Comparison of ENCODE assay signal across 1 cellular context in genomic region chr21:45949928-45950739, GRCh38.
TF ChIP-seq lines count a peak whose summit lies in the region.

No MANE protein-coding gene starts in this region.

TF ChIP-seq in IMR-90, 13 proteins besides CTCF, POLR2A, EP300 and RAD21:
- TF ChIP-seq CHD1 (IDR thresholded peaks at IDR 0.05; ENCODE audit: low read depth, low read length) (no peak), RFX5 (IDR thresholded peaks at IDR 0.05; ENCODE audit: low read depth, low read length) (no peak), MAFK (IDR thresholded peaks at IDR 0.05; ENCODE audit: low read depth, low read length) (no peak), MXI1 (IDR thresholded peaks at IDR 0.05; ENCODE audit: borderline replicate concordance, low read depth, low read length) (no peak), SMC3 (IDR thresholded peaks at IDR 0.05; ENCODE audit: low read depth, low read length) (no peak), NFE2L2 (IDR thresholded peaks at IDR 0.05; ENCODE audit: low read depth, low read length) (no peak), BHLHE40 (IDR thresholded peaks at IDR 0.05; ENCODE audit: low read depth, low read length) (no peak), MAZ (IDR thresholded peaks at IDR 0.05; ENCODE audit: borderline replicate concordance, low read depth, low read length) (no peak), USF2 (IDR thresholded peaks at IDR 0.05; ENCODE audit: low read depth, low read length) (no peak), FOS (IDR thresholded peaks at IDR 0.05; ENCODE audit: low read depth, low read length) (no peak), RCOR1 (IDR thresholded peaks at IDR 0.05; ENCODE audit: insufficient replicate concordance, low read length) (no peak), CEBPB (IDR thresholded peaks at IDR 0.05; ENCODE audit: low read depth, low read length) (no peak), ELK1 (IDR thresholded peaks at IDR 0.05; ENCODE audit: borderline replicate concordance, low read depth, low read length) (no peak)
